Comparison of ENCODE assay signal across 8 cellular contexts in the genomic region with DNA sequence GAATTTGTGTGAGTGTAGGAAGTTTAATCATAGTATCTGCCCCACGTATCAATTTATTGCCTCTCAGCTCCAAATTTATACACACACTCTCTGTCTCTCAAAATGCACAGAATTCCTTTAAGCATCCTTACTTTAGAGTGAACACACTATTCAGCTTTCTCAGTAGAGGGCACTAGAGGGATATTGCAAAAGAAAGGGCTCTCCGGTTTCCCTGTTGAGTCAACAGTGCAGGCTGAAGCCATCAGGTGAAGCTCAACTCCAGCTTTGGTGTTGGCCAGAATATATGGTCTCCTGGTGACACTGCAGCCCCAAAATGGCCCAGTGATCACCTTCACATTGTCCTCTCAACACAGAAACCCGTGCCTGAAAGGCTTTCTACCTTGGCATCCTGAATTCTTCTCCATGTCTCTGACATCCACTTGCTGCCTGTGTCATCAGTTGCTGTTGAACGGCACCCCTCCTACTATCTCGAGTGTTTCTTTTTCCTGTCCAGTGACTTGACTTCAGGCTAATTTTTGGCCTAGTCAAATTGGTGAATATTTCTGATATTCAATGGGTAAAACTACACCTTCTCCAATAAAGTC.
A peak's percentile ranks its signal among the peaks of the same experiment; 100 is the strongest.
DNase-seq lines count a peak whose midpoint lies in the region; ATAC-seq and TF ChIP-seq lines count a peak whose summit lies in the region.

No MANE protein-coding gene starts in this region.

- H2AFZ ChIP-seq in neural progenitor cell (replicated peaks): peak overlapping the region; percentile 80

- no peak overlapping the region for H3K27ac ChIP-seq in C4-2B
- no peak overlapping the region for H3K27ac ChIP-seq in neural progenitor cell

- no peaks in the 10 kb centered on the region for H3K4me1 ChIP-seq in neural progenitor cell

- no peaks in the 10 kb centered on the region for H3F3A ChIP-seq in neural progenitor cell (ENCODE audit: low read depth)

- H3K27ac Mint-ChIP-seq in neural progenitor cell: no peak overlapping the region

- H3K4me1 Mint-ChIP-seq in neural progenitor cell: no peaks in the 10 kb centered on the region

- H3K27me3 Mint-ChIP-seq in neural progenitor cell (ENCODE audit: insufficient read depth, low read depth): no peaks in the 10 kb centered on the region

- H3K27me3 ChIP-seq in H7 (ENCODE audit: control insufficient read depth, insufficient read depth, low read length) (no peaks in the 10 kb centered on the region), neural progenitor cell (no peaks in the 10 kb centered on the region)

- H3K36me3 Mint-ChIP-seq in neural progenitor cell: no peaks in the 10 kb centered on the region

- no peaks in the 10 kb centered on the region for H3K36me3 ChIP-seq in H7 (replicated peaks; ENCODE audit: control insufficient read depth, insufficient read depth, low read length)
- H3K36me3 ChIP-seq in neural progenitor cell: no peaks in the 10 kb centered on the region

- H3K4me3 ChIP-seq in H7 (ENCODE audit: insufficient read depth, low read depth, low read length): no peak overlapping the region
- H3K4me3 ChIP-seq in cardiac fibroblast (replicated peaks in 1 of 2; ENCODE audit: low read depth in 2 of 2, low read length in 2 of 2): no peak overlapping the region
- no peak overlapping the region for H3K4me3 ChIP-seq in neural progenitor cell

- H3K4me2 ChIP-seq in neural progenitor cell: no peak overlapping the region

- DNase-seq in H7 (peak; percentile 42), NCI-H446 treated with DMSO at 0.1 percent for 48 hours (lab: John Stamatoyannopoulos, UW) (peak; percentile 15), cardiac fibroblast (ENCODE audit: low read depth in 2 of 2) (peak; percentile 10 to 29), neural progenitor cell (ENCODE audit: low spot score) (peak; percentile 68), cortex of kidney (lab: John Stamatoyannopoulos, UW) (no peak)
- no peak for DNase-seq in activated CD8-positive, alpha-beta memory T cell treated with anti-CD3 and anti-CD28 coated beads for 24 hours

- H3K9me3 Mint-ChIP-seq in neural progenitor cell: no peaks in the 10 kb centered on the region

- no peaks in the 10 kb centered on the region for H3K79me2 ChIP-seq in neural progenitor cell (ENCODE audit: low read depth)

- TF ChIP-seq CTCF in C4-2B (conservative IDR thresholded peaks at IDR 0.05): peak; percentile 65
- TF ChIP-seq CTCF in cardiac fibroblast (IDR thresholded peaks at IDR 0.05; ENCODE audit: low read depth, low read length): peak; percentile 8
- TF ChIP-seq CTCF in neural progenitor cell (IDR thresholded peaks at IDR 0.05): peak; percentile 70

- H3K4me3 Mint-ChIP-seq in neural progenitor cell: no peak overlapping the region

- H3K9me3 ChIP-seq in neural progenitor cell (ENCODE audit: low read depth): no peaks in the 10 kb centered on the region

- ATAC-seq in GM19395 (IDR thresholded peaks at IDR 0.05; ENCODE audit: unreplicated experiment): no peak

- no peaks in the 10 kb centered on the region for H4K20me1 ChIP-seq in neural progenitor cell (ENCODE audit: low read depth)

- H3K9ac ChIP-seq in neural progenitor cell: no peak overlapping the region

Comparison
In these comparisons a context has a peak if more than half of its experiments do, and no peak if none do; other contexts are left out.
1. CTCF ChIP-seq: peak in every context shown above with its lines; median percentile 70 in neural progenitor cell; 65 in C4-2B; 8 in cardiac fibroblast.
2. DNase-seq: peak in H7 (single experiment), NCI-H446 treated with DMSO at 0.1 percent for 48 hours (single experiment), cardiac fibroblast (2 of 2) and neural progenitor cell (single experiment); none in cortex of kidney (single experiment) and activated CD8-positive, alpha-beta memory T cell treated with anti-CD3 and anti-CD28 coated beads for 24 hours (single experiment).